Comparison of ENCODE assay signal across 8 cellular contexts in the genomic region with DNA sequence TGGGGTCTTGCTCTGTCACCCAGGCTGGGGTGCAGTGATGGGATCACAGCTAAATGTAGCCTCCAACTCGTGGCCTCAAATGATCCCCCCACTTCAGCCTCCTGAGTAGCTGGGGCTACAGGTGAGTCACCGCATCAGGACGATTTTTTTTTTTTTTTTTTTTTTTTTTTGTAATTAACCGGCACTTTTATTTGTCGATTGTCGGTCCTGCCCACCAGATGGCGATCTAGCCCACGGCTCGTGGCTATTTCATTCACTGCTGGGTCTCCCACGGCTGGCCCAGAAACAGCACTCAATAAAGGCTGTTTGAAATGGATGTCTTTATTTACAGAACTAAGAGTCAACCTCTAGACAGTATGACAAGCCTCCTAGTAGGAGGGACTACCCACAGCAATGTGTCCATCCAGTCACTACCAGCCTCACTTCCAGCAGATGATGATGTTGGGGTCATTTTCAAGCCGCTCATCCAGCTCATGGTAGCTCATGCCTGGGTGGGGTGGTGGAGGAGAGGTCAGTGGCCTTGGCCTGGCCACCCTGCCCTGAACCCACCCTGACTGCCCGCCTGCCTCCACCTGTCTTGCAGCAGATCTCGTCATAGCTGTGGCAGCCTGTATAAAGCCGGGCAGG. TPM values are rescaled to one million over a fixed set of nuclear protein-coding genes. Genes with fewer than 3 reads are reported as not detected.
DNase-seq lines count a peak whose midpoint lies in the region; ATAC-seq, FAIRE-seq and TF ChIP-seq lines count a peak whose summit lies in the region.

No MANE protein-coding gene starts in this region.

- H3K27ac ChIP-seq in C4-2B (no peak overlapping the region), PC-3 (ENCODE audit: low read length) (no peak overlapping the region)

- no peaks in the 10 kb centered on the region; the same call in 1 of the 2 replicates for H3K36me3 ChIP-seq in PC-3 (ENCODE audit: low read depth, low read length)

- BruUV-seq in PC-3 (replicated peaks; lab: Mats Ljungman, UMichigan), result no TSS peak

- peak; percentile 66 for DNase-seq in HEK293T (ENCODE audit: extremely low spot score)
- DNase-seq in PC-3, result peak; percentile 89
- peak; percentile 68 for DNase-seq in activated T-cell treated with anti-CD3 and anti-CD28 coated beads for 48 hours (ENCODE audit: low read depth)
- peak; percentile 52 for DNase-seq in fibroblast of gingiva (ENCODE audit: low read depth)
- peak in 38 of 56 donors; percentile 13 to 78 (median 36) for DNase-seq in nucleus accumbens (lab: John Stamatoyannopoulos, UW)
- peak; percentile 72 for DNase-seq in urothelium cell line (ENCODE audit: low spot score)

- H4K20me1 ChIP-seq in PC-3 (ENCODE audit: low read length), result no peaks in the 10 kb centered on the region

- H3K4me3 ChIP-seq in PC-3 (ENCODE audit: low read length), result no peak overlapping the region

- H3K9me2 ChIP-seq in PC-3 (replicated peaks; ENCODE audit: low read length), result no peaks in the 10 kb centered on the region

- no peaks in the 10 kb centered on the region for H3K9me3 ChIP-seq in PC-3 (ENCODE audit: low read length)

- H2AFZ ChIP-seq in PC-3 (ENCODE audit: low read length), result no peak overlapping the region

- intact Hi-C loops in PC-3 (cut with micrococcal nuclease), result loop anchor here (1.0 kb wide), 1 partner anchor 195 kb away; no protein-coding TSS in a partner anchor

- peaks cover 4% of the 10 kb centered on the region for H3F3A ChIP-seq in PC-3 (ENCODE audit: low read length, unreplicated experiment)

- peaks cover 32% of the 10 kb centered on the region for H3K79me2 ChIP-seq in PC-3 (ENCODE audit: low read length)

- POLR2A ChIA-PET in HEK293T (lab: Yijun Ruan, JAX) (interaction anchor here (1.0 to 8.2 kb wide), 2 partner anchors 10 to 18 kb away, joined by 3 to 119 read pairs; no protein-coding TSS in a partner anchor), PC-3 (lab: Charles Lee; ENCODE audit: unreplicated experiment) (interaction anchor here (0.6 kb wide), 2 partner anchors 10 to 292 kb away, joined by 3 to 17 read pairs; no protein-coding TSS in a partner anchor)

- CTCF ChIA-PET in HEK293T (lab: Yijun Ruan, JAX), result interaction anchor here (0.6 to 1.8 kb wide), 5 partner anchors 10 to 243 kb away, joined by 3 to 7 read pairs (median 3); no protein-coding TSS in a partner anchor
- CTCF ChIA-PET in PC-3 (lab: Charles Lee), result interaction anchor here (0.6 to 1.0 kb wide), 10 partner anchors 10 to 254 kb away, joined by 3 to 22 read pairs (median 9); partner anchors contain the start of gene TUSC2

- ATAC-seq in PC-3 (peak; percentile 44), HG02763 (IDR thresholded peaks at IDR 0.05; ENCODE audit: unreplicated experiment) (no peak)

- TF ChIP-seq CTCF in C4-2B (conservative IDR thresholded peaks at IDR 0.05), result peak; percentile 83
- peak; percentile 78 for TF ChIP-seq CTCF in PC-3 (conservative IDR thresholded peaks at IDR 0.05; ENCODE audit: low read depth, low read length)

- no peaks in the 10 kb centered on the region for H3K27me3 ChIP-seq in PC-3 (ENCODE audit: low read length)

- H3K4me1 ChIP-seq in PC-3 (ENCODE audit: insufficient read depth, low read length), result peaks cover 32% of the 10 kb centered on the region

- no peak overlapping the region for H3K4me2 ChIP-seq in PC-3 (ENCODE audit: low read length)

- peak; percentile 9 for FAIRE-seq in urothelium cell line (lab: Jason Lieb, UNC)

- no peak overlapping the region for H3K9ac ChIP-seq in PC-3 (ENCODE audit: low read length)

TF ChIP-seq in HEK293T, 16 proteins besides CTCF, POLR2A, EP300 and RAD21:
- TF ChIP-seq ZNF384 (IDR thresholded peaks at IDR 0.05) (peak; percentile 99), L3MBTL2 (conservative IDR thresholded peaks at IDR 0.05) (no peak)
TF ChIP-seq in HEK293T: peak in this region for 1.

RNA-seq across cellular contexts. Expression of gene ZMYND10, which starts 1.8 kb away (rescaled TPM):
- 1.6 and 3.9 TPM in 2 replicates for total RNA-seq in PC-3 (2014; rRNA removed)

RNA-seq across cellular contexts. Expression of gene NPRL2, which starts 3.3 kb away (rescaled TPM):
- total RNA-seq in PC-3 (2014; rRNA removed), result 40.9 and 56.9 TPM in 2 replicates

RNA-seq across cellular contexts. Expression of gene CYB561D2, which starts 3.4 kb away (rescaled TPM):
- 37.1 and 44.3 TPM in 2 replicates for total RNA-seq in PC-3 (2014; rRNA removed)

RNA-seq across cellular contexts. Expression of gene RASSF1, which starts 6.7 kb away (rescaled TPM):
- 20.0 and 21.4 TPM in 2 replicates for total RNA-seq in PC-3 (2014; rRNA removed)

RNA-seq across cellular contexts. Expression of gene TMEM115, which starts 12.0 kb away (rescaled TPM):
- 54.9 and 56.6 TPM in 2 replicates for total RNA-seq in PC-3 (2014; rRNA removed)

Comparison
In these comparisons a context has a peak if more than half of its experiments do, and no peak if none do; other contexts are left out.
1. DNase-seq: peak in every context shown above with its lines; median percentile 89 in PC-3; 72 in urothelium cell line; 68 in activated T-cell treated with anti-CD3 and anti-CD28 coated beads for 48 hours; 66 in HEK293T; 52 in fibroblast of gingiva; 36 in nucleus accumbens.